ENCODE assay signal across 22 cellular contexts in the genomic region with DNA sequence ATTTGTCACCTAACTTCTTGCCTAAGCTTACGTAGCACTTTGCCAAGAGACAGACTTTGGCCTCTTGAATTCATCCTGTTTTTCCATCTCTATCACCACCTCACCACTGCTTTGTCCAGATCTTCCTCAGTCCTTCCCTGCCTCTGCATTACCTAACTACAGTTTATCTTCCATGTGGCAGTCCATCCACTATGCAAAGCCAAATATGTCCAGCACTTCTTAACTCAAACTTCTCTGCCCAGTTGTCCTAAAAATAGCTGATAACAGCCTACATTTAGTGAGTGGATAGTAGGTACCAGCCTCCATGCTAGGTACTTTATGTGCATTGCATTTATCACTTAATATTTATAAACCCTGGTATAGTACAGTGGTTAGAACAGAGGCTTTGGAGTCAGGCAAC.
"Had no signal": no experiment of that assay in that cellular context is flagged by ENCODE, and none has a peak within 500 bp of the region (broad histone marks: within the 10 kb centered on the region; RNA-seq: fewer than 3 reads in every experiment).

No MANE protein-coding gene starts in this region.

- DNase-seq: head of caudate nucleus; islet precursor cell; lower lobe of right lung; mammary epithelial cell; mesenchymal stem cell; naive thymus-derived CD8-positive, alpha-beta T cell; occipital lobe; psoas muscle; sigmoid colon; small intestine; spleen; stimulated activated CD4-positive, alpha-beta T cell treated with anti-CD3 and anti-CD28 coated beads, Interleukin-4, amount 100 ng/mL, for 24 hours; stimulated activated naive CD4-positive, alpha-beta T cell; tibial artery; trophoblast cell; upper lobe of right lung had no signal

- H3K27ac ChIP-seq: hepatocyte, lower lobe of right lung, neutrophil, parathyroid adenoma, psoas muscle, sigmoid colon, spleen, suprapubic skin, thoracic aorta, tibial artery, upper lobe of right lung had no signal

- H3K4me3 ChIP-seq: hepatocyte, lower lobe of right lung, psoas muscle, sigmoid colon, spleen, suprapubic skin, thoracic aorta, tibial artery, upper lobe of right lung had no signal

- H3K27me3 ChIP-seq: hepatocyte, neutrophil, sigmoid colon, spleen, suprapubic skin, tibial artery, upper lobe of right lung had no signal

- H3K4me1 ChIP-seq: lower lobe of right lung, parathyroid adenoma, psoas muscle, suprapubic skin had no signal

- H3K9me3 ChIP-seq: lower lobe of right lung, neutrophil, psoas muscle, sigmoid colon, spleen, suprapubic skin, thoracic aorta, tibial artery, upper lobe of right lung had no signal

- H3K36me3 ChIP-seq: thoracic aorta had no signal

- ATAC-seq: lower lobe of right lung; naive thymus-derived CD8-positive, alpha-beta T cell; stimulated activated effector memory CD8-positive, alpha-beta T cell treated with anti-CD3 and anti-CD28 coated beads, Interleukin-12 subunit alpha, Interleukin-12 subunit beta, amount 100 ng/mL, for 72 hours; upper lobe of right lung had no signal
